21 cellular contexts compared by ENCODE assay signal in genomic region chr20:39640147-39640546, GRCh38.
DNase-seq lines count a peak whose midpoint lies in the region; ATAC-seq, FAIRE-seq and TF ChIP-seq lines count a peak whose summit lies in the region.
"Had no signal": no experiment of that assay in that cellular context is flagged by ENCODE, and none has a peak within 500 bp of the region (broad histone marks: within the 10 kb centered on the region; RNA-seq: fewer than 3 reads in every experiment).

No MANE protein-coding gene starts in this region.

- ATAC-seq in HG02763 (IDR thresholded peaks at IDR 0.05; ENCODE audit: unreplicated experiment) = no peak
- ATAC-seq: A549; CD8-positive, alpha-beta T cell; GM12878 had no signal

- H3K9me3 Mint-ChIP-seq in nephron progenitor cell = peaks cover 4% of the 10 kb centered on the region
- H3K9me3 Mint-ChIP-seq: CD4-positive, alpha-beta T cell had no signal

- TF ChIP-seq CTCF in nephron progenitor cell (IDR thresholded peaks at IDR 0.05) = no peak

- DNase-seq in HTR-8/SVneo (ENCODE audit: insufficient read length, low spot score) (no peak), nephron progenitor cell (no peak), urothelium cell line (ENCODE audit: low spot score) (no peak)
- no peak for DNase-seq in activated CD8-positive, alpha-beta memory T cell treated with anti-CD3 and anti-CD28 coated beads, Interleukin-2, amount 50 U/mL, for 4 hours
- DNase-seq: AML-193; Caco-2; Calu3; CD4-positive, alpha-beta T cell; CD8-positive, alpha-beta T cell; DMS53; DMS79; DND-41; EL; GDM1 had no signal

- no peaks in the 10 kb centered on the region for H3K27me3 Mint-ChIP-seq in nephron progenitor cell (ENCODE audit: low read depth, poor library complexity)
- H3K27me3 Mint-ChIP-seq: B cell; CD4-positive, alpha-beta T cell had no signal

- H3K4me3 Mint-ChIP-seq in nephron progenitor cell = no peak overlapping the region
- H3K4me3 Mint-ChIP-seq: B cell; CD4-positive, alpha-beta T cell; CD8-positive, alpha-beta T cell had no signal

- H3K4me1 Mint-ChIP-seq in nephron progenitor cell = peaks cover 60% of the 10 kb centered on the region
- H3K4me1 Mint-ChIP-seq: B cell had no signal

- H3K27ac Mint-ChIP-seq in nephron progenitor cell = peak overlapping the region; percentile 82
- H3K27ac Mint-ChIP-seq: B cell; CD4-positive, alpha-beta T cell; CD8-positive, alpha-beta T cell had no signal

- FAIRE-seq in HTR-8/SVneo (lab: Jason Lieb, UNC) (peak; percentile 31), urothelium cell line (lab: Jason Lieb, UNC) (peak; percentile 23)
- FAIRE-seq: A549, D721Med, GM12878, GM12892, GM18507 had no signal

- no peaks in the 10 kb centered on the region for H3K36me3 Mint-ChIP-seq in nephron progenitor cell (ENCODE audit: low read depth)
- H3K36me3 Mint-ChIP-seq: CD8-positive, alpha-beta T cell had no signal
